Comparison of ENCODE assay signal across 1 cellular context in genomic region chr12:22658214-22658613, GRCh38.
TF ChIP-seq lines count a peak whose summit lies in the region.

No MANE protein-coding gene starts in this region.

TF ChIP-seq in SK-N-SH, 30 proteins besides CTCF, POLR2A, EP300 and RAD21 (continued from another document):
- no peak for TF ChIP-seq POLR2AphosphoS5 (IDR thresholded peaks at IDR 0.05; ENCODE audit: low read depth, low read length)
- TF ChIP-seq GABPA (IDR thresholded peaks at IDR 0.05; ENCODE audit: low read depth): no peak
